In the genomic region with DNA sequence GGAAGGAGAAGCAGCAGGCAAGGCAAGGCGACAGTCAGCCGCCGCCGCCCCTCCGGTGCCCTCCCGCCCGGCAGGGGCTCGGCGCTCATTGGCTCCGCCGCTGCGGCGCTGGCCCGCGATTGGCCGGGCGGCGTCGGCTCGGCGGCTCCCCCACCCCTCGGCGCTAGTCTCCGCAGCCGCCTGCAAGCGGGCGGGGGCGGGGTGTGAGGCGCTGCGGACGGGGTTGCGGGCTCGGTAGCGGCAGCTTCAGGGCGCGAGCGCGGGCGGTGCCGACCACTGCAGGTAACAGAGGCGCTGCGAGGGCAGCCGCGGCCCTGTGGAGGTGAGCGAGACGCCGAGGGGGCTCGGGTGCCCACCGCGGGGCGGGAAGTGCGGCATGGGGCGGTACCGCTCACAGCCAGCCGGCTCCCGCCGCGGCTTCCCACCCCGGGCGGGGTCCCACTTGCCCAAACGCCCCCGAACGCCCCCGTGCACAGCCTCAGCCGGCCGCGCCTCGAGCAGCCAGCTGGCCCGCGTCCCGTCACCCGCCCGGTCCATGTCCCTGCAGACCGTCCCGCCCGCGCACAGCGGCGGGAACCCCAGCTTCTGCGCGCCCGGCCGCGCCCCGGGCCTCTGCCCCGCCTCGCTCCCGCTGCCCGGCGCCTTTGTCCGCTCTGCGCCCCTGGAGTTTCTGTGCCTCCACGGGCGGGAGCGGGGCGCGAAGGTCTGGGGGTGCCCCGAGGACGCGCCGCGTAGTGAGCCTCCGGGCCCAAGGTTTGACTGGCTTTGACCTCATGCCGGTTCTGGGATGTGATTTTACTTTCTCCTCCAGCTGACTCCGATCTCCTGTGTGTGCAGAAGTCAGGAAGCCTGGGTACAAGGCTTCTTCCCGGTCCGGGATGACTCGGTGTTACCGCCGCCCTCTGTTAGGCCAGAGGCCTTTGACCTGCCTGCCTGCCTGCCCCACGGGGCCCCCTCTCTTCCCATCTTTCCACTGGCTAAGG, we compare ENCODE assay signal across 8 cellular contexts. TPM values are rescaled to one million over a fixed set of nuclear protein-coding genes. Genes with fewer than 3 reads are reported as not detected.
DNase-seq lines count a peak whose midpoint lies in the region; ATAC-seq and TF ChIP-seq lines count a peak whose summit lies in the region.

SANBR (plus strand) TSS at position 166 of the 983 bp plus-strand sequence. CDS start 4,480 bp downstream, outside the sequence.

- POLR2A ChIA-PET in RWPE1 (lab: Yijun Ruan, JAX; ENCODE audit: low non-redundant PET) = no interaction called here

- peak within 1 kb of the TSS; percentile 85 for H3K27ac Mint-ChIP-seq in activated T-helper 2 cell treated with anti-CD3 and anti-CD28 coated beads, Interferon-gamma antibody, Interleukin-2, Interleukin-4, amounts not matched to agents 10 μg/mL and 5 μg/mL and 100 μg/mL, durations not matched to agents 14 hours and 24 hours and 36 hours
- peak within 1 kb of the TSS; percentile 72 to 95 (median 90) for H3K27ac Mint-ChIP-seq in nephron

- H3K27ac ChIP-seq in KOPT-K1 (ENCODE audit: low read depth, low read length, poor library complexity, severe bottlenecking) (peak within 1 kb of the TSS; percentile 54), RWPE1 (peak within 1 kb of the TSS; percentile 90)

- peaks cover 3% of the 10 kb centered on the region; the same call in 1 of the 2 replicates for H3K36me3 ChIP-seq in KOPT-K1 (ENCODE audit: insufficient read depth, low read length)

- H3K27me3 Mint-ChIP-seq in activated T-helper 2 cell treated with anti-CD3 and anti-CD28 coated beads, Interferon-gamma antibody, Interleukin-2, Interleukin-4, amounts not matched to agents 10 μg/mL and 5 μg/mL and 100 μg/mL, durations not matched to agents 14 hours and 24 hours and 36 hours (ENCODE audit: low read depth) = no peaks in the 10 kb centered on the region
- no peaks in the 10 kb centered on the region for H3K27me3 Mint-ChIP-seq in nephron (ENCODE audit: low read depth)

- H3K9me3 ChIP-seq in KOPT-K1 (ENCODE audit: insufficient read depth, low read length, poor library complexity, severe bottlenecking) = no peaks in the 10 kb centered on the region

- intact Hi-C loops in activated T-helper 2 cell treated with anti-CD3 and anti-CD28 coated beads, Interferon-gamma antibody, Interleukin-2, Interleukin-4, amounts not matched to agents 10 μg/mL and 5 μg/mL and 100 μg/mL, durations not matched to agents 14 hours and 24 hours and 36 hours (cut with micrococcal nuclease) = loop anchor here (1.0 to 2.0 kb wide), 3 partner anchors 49 to 473 kb away; partner anchors contain the start of genes PEX13 and XPO1

- H3K9me3 Mint-ChIP-seq in activated T-helper 2 cell treated with anti-CD3 and anti-CD28 coated beads, Interferon-gamma antibody, Interleukin-2, Interleukin-4, amounts not matched to agents 10 μg/mL and 5 μg/mL and 100 μg/mL, durations not matched to agents 14 hours and 24 hours and 36 hours = no peaks in the 10 kb centered on the region
- H3K9me3 Mint-ChIP-seq in nephron = no peaks in the 10 kb centered on the region

- peaks cover 4% of the 10 kb centered on the region for H3K36me3 Mint-ChIP-seq in activated T-helper 2 cell treated with anti-CD3 and anti-CD28 coated beads, Interferon-gamma antibody, Interleukin-2, Interleukin-4, amounts not matched to agents 10 μg/mL and 5 μg/mL and 100 μg/mL, durations not matched to agents 14 hours and 24 hours and 36 hours (ENCODE audit: low read depth)
- peaks cover 7% of the 10 kb centered on the region for H3K36me3 Mint-ChIP-seq in nephron (ENCODE audit: low read depth)

- peaks cover 12% of the 10 kb centered on the region for H3K4me1 Mint-ChIP-seq in activated T-helper 2 cell treated with anti-CD3 and anti-CD28 coated beads, Interferon-gamma antibody, Interleukin-2, Interleukin-4, amounts not matched to agents 10 μg/mL and 5 μg/mL and 100 μg/mL, durations not matched to agents 14 hours and 24 hours and 36 hours (ENCODE audit: low read depth)
- H3K4me1 Mint-ChIP-seq in nephron = peaks cover 5% of the 10 kb centered on the region

- no peak for TF ChIP-seq CTCF in RWPE1 (conservative IDR thresholded peaks at IDR 0.05; ENCODE audit: low read depth)
- TF ChIP-seq CTCF in nephron (IDR thresholded peaks at IDR 0.05; ENCODE audit: unreplicated experiment in 3 of 3) = no peak

- CTCF ChIA-PET in RWPE1 (lab: Yijun Ruan, JAX) = interaction anchor here (0.5 to 1.3 kb wide), 2 partner anchors 67 to 261 kb away, joined by 3 read pairs; no protein-coding TSS in a partner anchor

- peak; percentile 94 for ATAC-seq in GM21786 (IDR thresholded peaks at IDR 0.05; ENCODE audit: unreplicated experiment)

- peak within 1 kb of the TSS; percentile 94 for H3K4me3 Mint-ChIP-seq in activated T-helper 2 cell treated with anti-CD3 and anti-CD28 coated beads, Interferon-gamma antibody, Interleukin-2, Interleukin-4, amounts not matched to agents 10 μg/mL and 5 μg/mL and 100 μg/mL, durations not matched to agents 14 hours and 24 hours and 36 hours (ENCODE audit: low read depth)
- peak within 1 kb of the TSS; percentile 99 to 100 (median 99) for H3K4me3 Mint-ChIP-seq in nephron

- DNase-seq in Daoy (ENCODE audit: low read depth) (peak; percentile 94), RWPE1 (ENCODE audit: low spot score) (peak; percentile 89), fibroblast of the conjunctiva (ENCODE audit: low read depth) (peak; percentile 39)
- peak; percentile 84 for DNase-seq in activated T-helper 2 cell treated with anti-CD3 and anti-CD28 coated beads, Interferon-gamma antibody, Interleukin-2, Interleukin-4, amounts not matched to agents 10 μg/mL and 5 μg/mL and 100 μg/mL, durations not matched to agents 14 hours and 24 hours and 36 hours (ENCODE audit: low spot score)
- peak; percentile 83 for DNase-seq in stimulated activated naive CD4-positive, alpha-beta T cell treated with Interleukin-2 at 50 U/mL for 16 hours (lab: John Stamatoyannopoulos, UW)

RNA-seq across cellular contexts. Expression of gene SANBR, which starts in this region (rescaled TPM):
- total RNA-seq in Daoy (2014; rRNA removed; shearing (Covaris generic)) = 6.9 and 17.3 TPM in 2 replicates
- total RNA-seq in activated T-helper 2 cell treated with anti-CD3 and anti-CD28 coated beads, Interferon-gamma antibody, Interleukin-2, Interleukin-4, amounts not matched to agents 10 μg/mL and 5 μg/mL and 100 μg/mL, durations not matched to agents 14 hours and 24 hours and 36 hours = 8.2 and 9.4 TPM in 2 replicates

Comparison
In these comparisons a context has a peak if more than half of its experiments do, and no peak if none do; other contexts are left out.
1. Peak in every context shown above with its lines: DNase-seq, ATAC-seq and H3K27ac ChIP-seq.
2. DNase-seq: peak in every context shown above with its lines; median percentile 94 in Daoy; 89 in RWPE1; 84 in activated T-helper 2 cell treated with anti-CD3 and anti-CD28 coated beads, Interferon-gamma antibody, Interleukin-2, Interleukin-4, amounts not matched to agents 10 μg/mL and 5 μg/mL and 100 μg/mL, durations not matched to agents 14 hours and 24 hours and 36 hours; 83 in stimulated activated naive CD4-positive, alpha-beta T cell treated with Interleukin-2 at 50 U/mL for 16 hours; 39 in fibroblast of the conjunctiva.